ENCODE assay signal across 8 cellular contexts in genomic region chr18:48541026-48541746, GRCh38. TPM values are rescaled to one million over a fixed set of nuclear protein-coding genes. Genes with fewer than 3 reads are reported as not detected.
A peak's percentile ranks its signal among the peaks of the same experiment; 100 is the strongest.
DNase-seq lines count a peak whose midpoint lies in the region; ATAC-seq and TF ChIP-seq lines count a peak whose summit lies in the region.

No MANE protein-coding gene starts in this region.

- no peaks in the 10 kb centered on the region for H3K9me3 ChIP-seq in sigmoid colon

- H3K27ac Mint-ChIP-seq in T-cell, result no peak overlapping the region
- no peak overlapping the region for H3K27ac Mint-ChIP-seq in immature natural killer cell

- H3K4me1 Mint-ChIP-seq in T-cell (peaks cover 0 to 11% (median 6%) of the 10 kb centered on the region in 3 donors), immature natural killer cell (peaks cover 0 to 9% of the 10 kb centered on the region in 2 donors)

- DNase-seq in COR-L47 (lab: John Stamatoyannopoulos, UW), result peak; percentile 57
- DNase-seq in KG1 (lab: John Stamatoyannopoulos, UW), result peak; percentile 17
- DNase-seq in T-cell, result peak in 2 of 34 experiments; percentile 2 to 34
- DNase-seq in caudate nucleus (lab: John Stamatoyannopoulos, UW), result peak in 53 of 61 donors; percentile 19 to 83 (median 57)
- DNase-seq in immature natural killer cell, result peak; percentile 23 to 31 (median 28)
- DNase-seq in sigmoid colon, result peak; percentile 89

- peak in 1 of 2 donors; percentile 62 for TF ChIP-seq POLR2A in sigmoid colon (IDR thresholded peaks at IDR 0.05)

- H3K27me3 Mint-ChIP-seq in T-cell (peaks cover 13 to 22% of the 10 kb centered on the region in 2 donors), immature natural killer cell (ENCODE audit: low read depth in 3 of 3) (peaks cover 0 to 11% (median 3%) of the 10 kb centered on the region in 3 donors)

- H3K36me3 Mint-ChIP-seq in T-cell (no peaks in the 10 kb centered on the region), immature natural killer cell (no peaks in the 10 kb centered on the region)

- intact Hi-C loops in sigmoid colon (cut with DNase I), result loop anchor here (5.0 to 10.0 kb wide), 4 partner anchors 66 to 1744 kb away; partner anchors contain the start of genes ACAA2, CXXC1 and MBD1

- ATAC-seq in GM19452 (IDR thresholded peaks at IDR 0.05; ENCODE audit: unreplicated experiment), result peak; percentile 47
- ATAC-seq in T-cell (replicated peaks in 1 of 4), result peak in 3 of 4 experiments; percentile 8 to 36 (median 13)
- no peak for ATAC-seq in GM21423 (IDR thresholded peaks at IDR 0.05; ENCODE audit: unreplicated experiment)

- H3K36me3 ChIP-seq in sigmoid colon, result no peaks in the 10 kb centered on the region

- TF ChIP-seq CTCF in sigmoid colon (IDR thresholded peaks at IDR 0.05), result no peak

- WGBS in sigmoid colon, 2 donors, result 1 to 4% methylated on average over 62 of the region's 62 CpGs

- H3K4me1 ChIP-seq in sigmoid colon, result peaks cover 0 to 55% (median 54%) of the 10 kb centered on the region in 4 donors

- H3K27ac ChIP-seq in caudate nucleus (ENCODE audit: low read depth, low read length), result peak overlapping the region; percentile 88
- peak overlapping the region; percentile 92 to 98 (median 96) for H3K27ac ChIP-seq in sigmoid colon

- H3K9me3 Mint-ChIP-seq in T-cell (no peaks in the 10 kb centered on the region), immature natural killer cell (no peaks in the 10 kb centered on the region)

- H3K27me3 ChIP-seq in sigmoid colon, result no peaks in the 10 kb centered on the region

- H3K4me3 Mint-ChIP-seq in T-cell, result peak overlapping the region; percentile 59 to 88 (median 86)
- peak overlapping the region; percentile 43 to 93 (median 90) for H3K4me3 Mint-ChIP-seq in immature natural killer cell

- TF ChIP-seq EP300 in sigmoid colon (IDR thresholded peaks at IDR 0.05), result no peak

- POLR2A ChIA-PET in T-cell (lab: Charles Lee), result no interaction called here

- CTCF ChIA-PET in T-cell (lab: Charles Lee), result no interaction called here

- peak overlapping the region; percentile 63 to 88 (median 69) for H3K4me3 ChIP-seq in sigmoid colon

RNA-seq across cellular contexts. Expression of gene CTIF, which starts 2.4 kb away (rescaled TPM):
- 1 to 10 TPM; 3.2 to 6.7 (median 4.7) TPM for total RNA-seq in T-cell
- polyA plus RNA-seq in immature natural killer cell, result 1 to 10 TPM in 1 of 3 donors, under 1 TPM in 1, not detected in 1; 0.28 to 1.2 TPM
- 10 to 100 TPM; 22.5 to 65.9 (median 40.4) TPM for total RNA-seq in sigmoid colon
- polyA plus RNA-seq in sigmoid colon, result 10 to 100 TPM in 1 of 3 donors, 1 to 10 TPM in 2; 3.6 to 12.5 (median 3.9) TPM
